ENCODE assay signal across 20 cellular contexts in genomic region chr9:38405841-38406240, GRCh38. TPM values are rescaled to one million over a fixed set of nuclear protein-coding genes. Genes with fewer than 3 reads are reported as not detected.
"Had no signal": no experiment of that assay in that cellular context is flagged by ENCODE, and none has a peak within 500 bp of the region (broad histone marks: within the 10 kb centered on the region; RNA-seq: fewer than 3 reads in every experiment).

No MANE protein-coding gene starts in this region.

- H3K27ac ChIP-seq: coronary artery, prostate gland, transverse colon had no signal

- ATAC-seq: activated CD8-positive, alpha-beta memory T cell treated with anti-CD3 and anti-CD28 coated beads, Interleukin-2, amount 10 ng/mL, durations not matched to agents 7 days and 5 days; esophagus mucosa; natural killer cell treated with Interleukin-12 subunit alpha and Interleukin-12 subunit beta and Interleukin-15 and Interleukin-18, amount 100 ng/mL, for 72 hours; right cardiac atrium; stimulated activated naive CD8-positive, alpha-beta T cell treated with anti-CD3 and anti-CD28 coated beads, Interleukin-15, Interleukin-2, amounts not matched to agents 100 U/mL and 50 U/mL, for 24 hours had no signal

- DNase-seq: activated CD4-positive, alpha-beta T cell treated with anti-CD3 and anti-CD28 coated beads for 1 hour; activated CD4-positive, alpha-beta T cell treated with anti-CD3 and anti-CD28 coated beads, Interleukin-2, amount 50 U/mL, for 4 hours; activated CD8-positive, alpha-beta memory T cell treated with anti-CD3 and anti-CD28 coated beads, Interleukin-2, amount 10 ng/mL, durations not matched to agents 7 days and 5 days; activated effector memory CD4-positive, alpha-beta T cell treated with Interleukin-2 at 50 U/mL for 16 hours; activated T-cell treated with anti-CD3 and anti-CD28 coated beads, Interleukin-2, amount 50 U/mL, for 1 hour; amniotic stem cell; central memory CD4-positive, alpha-beta T cell; hippocampal formation; kidney glomerular epithelial cell; mesenchymal stem cell; occipital lobe; right cardiac atrium; stimulated activated naive CD8-positive, alpha-beta T cell treated with anti-CD3 and anti-CD28 coated beads, Interleukin-15, Interleukin-2, amounts not matched to agents 100 U/mL and 50 U/mL, for 24 hours; T-helper 9 cell; transverse colon had no signal

- H3K4me1 ChIP-seq: prostate gland had no signal

- H3K27me3 ChIP-seq: transverse colon had no signal

- H3K4me3 ChIP-seq: coronary artery, prostate gland, transverse colon had no signal

- H3K36me3 ChIP-seq: prostate gland, transverse colon had no signal

RNA-seq across cellular contexts. Expression of gene IGFBPL1, which starts 18.4 kb away (rescaled TPM):
- polyA plus RNA-seq: liver had no signal
